10 cellular contexts compared by ENCODE assay signal in genomic region chr13:30158774-30159445, GRCh38.
DNase-seq lines count a peak whose midpoint lies in the region; ATAC-seq and TF ChIP-seq lines count a peak whose summit lies in the region.
"Had no signal": no experiment of that assay in that cellular context is flagged by ENCODE, and none has a peak within 500 bp of the region (broad histone marks: within the 10 kb centered on the region; RNA-seq: fewer than 3 reads in every experiment).

No MANE protein-coding gene starts in this region.

- H2BK120ac ChIP-seq in IMR-90 (ENCODE audit: low read depth, low read length) (no peak overlapping the region), trophoblast cell (ENCODE audit: insufficient read depth, low read length, poor library complexity) (peak overlapping the region; percentile 82)

- no peak overlapping the region for H2BK5ac ChIP-seq in IMR-90 (ENCODE audit: low read depth, low read length, poor library complexity, severe bottlenecking)
- peak overlapping the region; percentile 78 for H2BK5ac ChIP-seq in trophoblast cell (ENCODE audit: low read depth, low read length, poor library complexity)

- CTCF ChIA-PET in IMR-90 (lab: Yijun Ruan, JAX), result interaction anchor here (1.2 to 3.1 kb wide), 2 partner anchors 26 to 43 kb away, joined by 3 to 20 read pairs; no protein-coding TSS in a partner anchor
- CTCF ChIA-PET in MCF 10A (lab: Yijun Ruan, JAX), result interaction anchor here (0.6 to 4.5 kb wide), 15 partner anchors 9 to 388 kb away, joined by 3 to 97 read pairs (median 3); no protein-coding TSS in a partner anchor

- no peak overlapping the region for H4K5ac ChIP-seq in IMR-90 (ENCODE audit: low read depth, low read length)

- H3K79me2 ChIP-seq in DND-41 (ENCODE audit: insufficient read depth, low read length) (no peaks in the 10 kb centered on the region), trophoblast cell (ENCODE audit: control insufficient read depth, insufficient read depth, low read length, poor library complexity) (peaks cover 3% of the 10 kb centered on the region)

- H3K9me3 ChIP-seq in DND-41 (ENCODE audit: insufficient read depth, low read length, severe bottlenecking) (no peaks in the 10 kb centered on the region), IMR-90 (ENCODE audit: control insufficient read depth, insufficient read depth, low read length) (no peaks in the 10 kb centered on the region), trophoblast cell (ENCODE audit: insufficient read depth, low read depth, low read length) (no peaks in the 10 kb centered on the region)

- H3K4me1 Mint-ChIP-seq in MCF 10A (ENCODE audit: insufficient read depth, unreplicated experiment) (peaks cover 11% of the 10 kb centered on the region), endothelial cell (ENCODE audit: unreplicated experiment) (peaks cover 2% of the 10 kb centered on the region)
- H3K4me1 Mint-ChIP-seq: nephron had no signal

- H2BK12ac ChIP-seq in trophoblast cell (ENCODE audit: low read length), result peak overlapping the region; percentile 90

- H3K4me3 ChIP-seq in DND-41 (ENCODE audit: low read depth in 1 of 2, low read length in 2 of 2) (no peak overlapping the region), IMR-90 (ENCODE audit: insufficient read depth, low read depth, low read length) (no peak overlapping the region), trophoblast cell (ENCODE audit: low read depth, low read length) (no peak overlapping the region)

- in situ Hi-C loops in IMR-90 (cut with MboI; ENCODE audit: low sequenced_read_pairs), result no loop called here

- H3K4me3 Mint-ChIP-seq in MCF 10A (ENCODE audit: unreplicated experiment) (no peak overlapping the region), endothelial cell (ENCODE audit: unreplicated experiment) (no peak overlapping the region)
- H3K4me3 Mint-ChIP-seq: activated T-cell treated with anti-CD3 and anti-CD28 coated beads, Interleukin-2, amount 50 U/mL, for 4 hours; nephron had no signal

- H4K8ac ChIP-seq in IMR-90 (ENCODE audit: low read depth in 2 of 2, low read length in 2 of 2) (no peak overlapping the region), trophoblast cell (ENCODE audit: low read depth, low read length) (peak overlapping the region; percentile 55)

- H3K27me3 ChIP-seq in DND-41 (ENCODE audit: insufficient read depth, low read length, poor library complexity) (no peaks in the 10 kb centered on the region), IMR-90 (ENCODE audit: control insufficient read depth, insufficient read depth, low read length) (peaks cover 4% of the 10 kb centered on the region), trophoblast cell (ENCODE audit: insufficient read depth, low read length) (no peaks in the 10 kb centered on the region)

- TF ChIP-seq POLR2A in IMR-90 (IDR thresholded peaks at IDR 0.05; ENCODE audit: low read depth, low read length), result no peak

- no peak overlapping the region for H2BK15ac ChIP-seq in IMR-90 (ENCODE audit: low read depth, low read length)

- H3K36me3 ChIP-seq in DND-41 (ENCODE audit: insufficient read depth, low read length) (no peaks in the 10 kb centered on the region), IMR-90 (ENCODE audit: control insufficient read depth, insufficient read depth, low read length) (no peaks in the 10 kb centered on the region), trophoblast cell (ENCODE audit: control insufficient read depth in 1 of 2, insufficient read depth in 2 of 2, low read length in 2 of 2) (no peaks in the 10 kb centered on the region)

- no peak overlapping the region for H2AK9ac ChIP-seq in IMR-90 (replicated peaks; ENCODE audit: low read depth, low read length, poor library complexity)

- no peak overlapping the region for H4K12ac ChIP-seq in trophoblast cell (ENCODE audit: low read depth, low read length)

- H3K18ac ChIP-seq in IMR-90 (ENCODE audit: low read depth, low read length) (no peak overlapping the region), trophoblast cell (ENCODE audit: low read length) (no peak overlapping the region)

- H3K23ac ChIP-seq in IMR-90 (ENCODE audit: low read depth, low read length), result no peak overlapping the region
- no peak overlapping the region for H3K23ac ChIP-seq in trophoblast cell (ENCODE audit: low read length)

- H3K27me3 Mint-ChIP-seq in MCF 10A (ENCODE audit: insufficient read depth, unreplicated experiment), result no peaks in the 10 kb centered on the region
- H3K27me3 Mint-ChIP-seq in endothelial cell (ENCODE audit: unreplicated experiment), result no peaks in the 10 kb centered on the region

- no TSS peak for BruUV-seq in IMR-90 (replicated peaks; lab: Mats Ljungman, UMichigan)
- BruUV-seq in MCF 10A (replicated peaks; lab: Mats Ljungman, UMichigan), result no TSS peak

- peak; percentile 67 for TF ChIP-seq RAD21 in IMR-90 (IDR thresholded peaks at IDR 0.05; ENCODE audit: low read length)

- peak overlapping the region; percentile 71 for H2AK5ac ChIP-seq in IMR-90 (ENCODE audit: low read depth, low read length)
- peak overlapping the region; percentile 68 for H2AK5ac ChIP-seq in trophoblast cell (ENCODE audit: low read length)

- H4K91ac ChIP-seq in IMR-90 (ENCODE audit: insufficient read depth, low read depth, low read length) (no peak overlapping the region), trophoblast cell (ENCODE audit: low read depth, low read length) (peak overlapping the region; percentile 84)

- POLR2A ChIA-PET in IMR-90 (lab: Charles Lee; ENCODE audit: unreplicated experiment), result no interaction called here
- POLR2A ChIA-PET in MCF 10A (lab: Yijun Ruan, JAX), result interaction anchor here (0.9 to 1.0 kb wide), 2 partner anchors 66 to 305 kb away, joined by 3 to 5 read pairs; no protein-coding TSS in a partner anchor

- H3K4me2 ChIP-seq in DND-41 (ENCODE audit: insufficient read depth, low read length), result no peak overlapping the region
- H3K4me2 ChIP-seq in IMR-90 (ENCODE audit: low read depth, low read length), result no peak overlapping the region
- H3K4me2 ChIP-seq in trophoblast cell (ENCODE audit: low read length), result no peak overlapping the region

- H3K79me1 ChIP-seq in IMR-90 (ENCODE audit: low read depth in 1 of 2, low read length in 2 of 2) (no peaks in the 10 kb centered on the region), trophoblast cell (ENCODE audit: low read length) (peaks cover 18% of the 10 kb centered on the region)

- intact Hi-C loops in IMR-90 (cut with micrococcal nuclease) (loop anchor here (1.0 kb wide), 1 partner anchor 27 kb away; no protein-coding TSS in a partner anchor), MCF 10A (cut with micrococcal nuclease) (loop anchor here (1.0 kb wide), 1 partner anchor 27 kb away; no protein-coding TSS in a partner anchor)

- H3K27ac Mint-ChIP-seq in MCF 10A (ENCODE audit: low read depth, unreplicated experiment), result no peak overlapping the region
- H3K27ac Mint-ChIP-seq in endothelial cell (ENCODE audit: unreplicated experiment), result no peak overlapping the region
- H3K27ac Mint-ChIP-seq: nephron had no signal

- no CpG with 5 or more reads among the region's 8 CpGs for WGBS in IMR-90 (ENCODE audit: extremely low coverage in 2 of 2, insufficient read length in 1 of 2), 2 experiments
- WGBS in trophoblast cell (ENCODE audit: extremely low coverage, insufficient coverage, insufficient read length), result no CpG with 5 or more reads among the region's 8 CpGs

- H3K27ac ChIP-seq in DND-41 (ENCODE audit: low read length) (no peak overlapping the region), IMR-90 (ENCODE audit: insufficient read depth, low read length) (no peak overlapping the region), trophoblast cell (ENCODE audit: low read depth, low read length) (peak overlapping the region; percentile 44)

- H3K36me3 Mint-ChIP-seq in MCF 10A (ENCODE audit: insufficient read depth, unreplicated experiment) (peaks cover 4% of the 10 kb centered on the region), endothelial cell (ENCODE audit: low read depth, unreplicated experiment) (no peaks in the 10 kb centered on the region)

- ATAC-seq in DND-41 (ENCODE audit: insufficient read depth, low read depth) (peak; percentile 47; the same call in 1 of the 3 replicates), IMR-90 (ENCODE audit: low read depth) (peak; percentile 89), HG03175 (IDR thresholded peaks at IDR 0.05; ENCODE audit: unreplicated experiment) (no peak)

- H3K56ac ChIP-seq in IMR-90 (ENCODE audit: extremely low read depth, insufficient read depth, low read length), result no peak overlapping the region

- no peaks in the 10 kb centered on the region; the same call in 1 of the 2 replicates for H3K9me1 ChIP-seq in IMR-90 (ENCODE audit: insufficient read depth, low read length)

- H3K9ac ChIP-seq in DND-41 (ENCODE audit: low read depth, low read length) (no peak overlapping the region), IMR-90 (ENCODE audit: low read depth, low read length) (no peak overlapping the region), trophoblast cell (ENCODE audit: low read length) (no peak overlapping the region)

- TF ChIP-seq CTCF in DND-41 (IDR thresholded peaks at IDR 0.05; ENCODE audit: borderline replicate concordance, extremely low read depth, low read length, poor library complexity, severe bottlenecking), result peak; percentile 34
- TF ChIP-seq CTCF in IMR-90 (conservative IDR thresholded peaks at IDR 0.05; ENCODE audit: low read depth, low read length), result peak; percentile 69
- TF ChIP-seq CTCF in MCF 10A (IDR thresholded peaks at IDR 0.05; ENCODE audit: unreplicated experiment), result peak; percentile 29
- TF ChIP-seq CTCF in endothelial cell (IDR thresholded peaks at IDR 0.05; ENCODE audit: unreplicated experiment), result no peak

- H3K14ac ChIP-seq in IMR-90 (replicated peaks; ENCODE audit: low read depth, low read length) (no peak overlapping the region), trophoblast cell (ENCODE audit: low read length) (peak overlapping the region; percentile 28)

- H3K9me3 Mint-ChIP-seq in MCF 10A (ENCODE audit: unreplicated experiment) (no peaks in the 10 kb centered on the region), endothelial cell (ENCODE audit: unreplicated experiment) (no peaks in the 10 kb centered on the region)
- H3K9me3 Mint-ChIP-seq: activated T-cell treated with anti-CD3 and anti-CD28 coated beads, Interleukin-2, amount 50 U/mL, for 4 hours had no signal

- H3K4me1 ChIP-seq in DND-41 (ENCODE audit: insufficient read depth, low read length), result no peaks in the 10 kb centered on the region
- no peaks in the 10 kb centered on the region for H3K4me1 ChIP-seq in IMR-90 (ENCODE audit: control insufficient read depth, insufficient read depth, low read length)
- H3K4me1 ChIP-seq in trophoblast cell (ENCODE audit: control insufficient read depth in 1 of 2, insufficient read depth in 2 of 2, low read length in 2 of 2), result peaks cover 24 to 34% of the 10 kb centered on the region in 2 experiments

- H4K20me1 ChIP-seq in DND-41 (ENCODE audit: insufficient read depth, low read length) (no peaks in the 10 kb centered on the region), IMR-90 (ENCODE audit: insufficient read depth, low read length) (peaks cover 3% of the 10 kb centered on the region; the same call in 1 of the 2 replicates)

- no peak overlapping the region for H2BK20ac ChIP-seq in IMR-90 (ENCODE audit: low read depth, low read length)

- no peak overlapping the region for H3K4ac ChIP-seq in IMR-90 (ENCODE audit: low read depth, low read length)
- H3K4ac ChIP-seq in trophoblast cell (ENCODE audit: low read depth, low read length), result peak overlapping the region; percentile 5

- DNase-seq in DND-41 (no peak), IMR-90 (peak; percentile 71), MCF 10A (ENCODE audit: unreplicated experiment) (peak; percentile 42), trophoblast cell (no peak), NCI-H2107 (lab: John Stamatoyannopoulos, UW) (no peak), endothelial cell (ENCODE audit: low spot score) (no peak), HuH-7 (ENCODE audit: low spot score) (no peak)
- DNase-seq: activated T-cell treated with anti-CD3 and anti-CD28 coated beads, Interleukin-2, amount 50 U/mL, for 4 hours had no signal

- H2AFZ ChIP-seq in DND-41 (ENCODE audit: low read depth, low read length), result no peak overlapping the region
- no peak overlapping the region for H2AFZ ChIP-seq in IMR-90 (replicated peaks; ENCODE audit: low read length, poor library complexity)
- H2AFZ ChIP-seq in trophoblast cell (ENCODE audit: insufficient read depth, low read length, poor library complexity), result no peak overlapping the region

- dilution Hi-C loops in IMR-90 (cut with HindIII; ENCODE audit: low sequenced_read_pairs, unreplicated experiment), result no loop called here

Comparison
In these comparisons a context has a peak if more than half of its experiments do, and no peak if none do; other contexts are left out.
1. DNase-seq: peak in IMR-90 (single experiment) and MCF 10A (single experiment); none in DND-41 (single experiment), trophoblast cell (0 of 2), NCI-H2107 (single experiment), endothelial cell (single experiment) and HuH-7 (single experiment).